Comparison of ENCODE assay signal across 22 cellular contexts in genomic region chr4:38576767-38577166, GRCh38.
"Had no signal": no experiment of that assay in that cellular context is flagged by ENCODE, and none has a peak within 500 bp of the region (broad histone marks: within the 10 kb centered on the region; RNA-seq: fewer than 3 reads in every experiment).

No MANE protein-coding gene starts in this region.

- H3K27me3 ChIP-seq: dorsolateral prefrontal cortex, neural progenitor cell, sigmoid colon, testis, tibial artery had no signal

- H3K4me1 ChIP-seq: testis, tibial artery had no signal

- H3K4me3 ChIP-seq: dorsolateral prefrontal cortex, neural progenitor cell, psoas muscle, sigmoid colon, testis, tibial artery had no signal

- H3K36me3 Mint-ChIP-seq: naive thymus-derived CD4-positive, alpha-beta T cell; stimulated activated memory B cell treated with anti-CD40 and anti-IgM and Interleukin-4, amounts not matched to agents 10 μg/mL and 1 μg/mL and 100 μg/mL, for 72 hours; type B pancreatic cell had no signal

- H3K27me3 Mint-ChIP-seq: type B pancreatic cell had no signal

- H3K4me1 Mint-ChIP-seq: stimulated activated memory B cell treated with anti-CD40 and anti-IgM and Interleukin-4, amounts not matched to agents 10 μg/mL and 1 μg/mL and 100 μg/mL, for 72 hours had no signal

- H3K9me3 Mint-ChIP-seq: nephron had no signal

- H3K36me3 ChIP-seq: neural progenitor cell, sigmoid colon, tibial artery had no signal

- H3K4me3 Mint-ChIP-seq: naive thymus-derived CD4-positive, alpha-beta T cell; nephron; neural progenitor cell; stimulated activated memory B cell treated with anti-CD40 and anti-IgM and Interleukin-4, amounts not matched to agents 10 μg/mL and 1 μg/mL and 100 μg/mL, for 72 hours; type B pancreatic cell had no signal

- DNase-seq: cortex of kidney; dorsolateral prefrontal cortex; effector CD4-positive, alpha-beta T cell; head of caudate nucleus; kidney; mesenchymal stem cell; midbrain; naive thymus-derived CD4-positive, alpha-beta T cell; psoas muscle; right cardiac atrium; sigmoid colon; stimulated activated CD4-positive, alpha-beta T cell treated with anti-CD3 and anti-CD28 coated beads, Interleukin-2, amount 100 ng/mL, for 24 hours; stimulated activated CD4-positive, alpha-beta T cell treated with anti-CD3 and anti-CD28 coated beads, Interleukin-4, amount 100 ng/mL, for 24 hours; stimulated activated naive CD8-positive, alpha-beta T cell treated with anti-CD3 and anti-CD28 coated beads, Interleukin-15, Interleukin-2, amounts not matched to agents 100 U/mL and 50 U/mL, for 24 hours; substantia nigra; testis; tibial artery had no signal

- H3K27ac Mint-ChIP-seq: nephron; neural progenitor cell; stimulated activated memory B cell treated with anti-CD40 and anti-IgM and Interleukin-4, amounts not matched to agents 10 μg/mL and 1 μg/mL and 100 μg/mL, for 72 hours; type B pancreatic cell had no signal

- ATAC-seq: left lobe of liver; naive thymus-derived CD4-positive, alpha-beta T cell; psoas muscle; stimulated activated memory B cell treated with anti-CD40 and anti-IgM and Interleukin-4, amounts not matched to agents 10 μg/mL and 1 μg/mL and 100 μg/mL, for 72 hours; stimulated activated naive CD8-positive, alpha-beta T cell treated with anti-CD3 and anti-CD28 coated beads, Interleukin-15, Interleukin-2, amounts not matched to agents 100 U/mL and 50 U/mL, for 24 hours had no signal

- H3K27ac ChIP-seq: neural progenitor cell, sigmoid colon, testis, tibial artery had no signal

- H3K9me3 ChIP-seq: psoas muscle, sigmoid colon, testis, tibial artery had no signal
